ENCODE assay signal across 12 cellular contexts in the genomic region with DNA sequence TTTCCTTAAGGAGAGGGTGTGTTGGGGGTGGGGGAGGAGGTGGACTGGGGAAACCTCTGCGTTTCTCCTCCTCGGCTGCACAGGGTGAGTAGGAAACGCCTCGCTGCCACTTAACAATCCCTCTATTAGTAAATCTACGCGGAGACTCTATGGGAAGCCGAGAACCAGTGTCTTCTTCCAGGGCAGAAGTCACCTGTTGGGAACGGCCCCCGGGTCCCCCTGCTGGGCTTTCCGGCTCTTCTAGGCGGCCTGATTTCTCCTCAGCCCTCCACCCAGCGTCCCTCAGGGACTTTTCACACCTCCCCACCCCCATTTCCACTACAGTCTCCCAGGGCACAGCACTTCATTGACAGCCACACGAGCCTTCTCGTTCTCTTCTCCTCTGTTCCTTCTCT. TPM values are rescaled to one million over a fixed set of nuclear protein-coding genes. Genes with fewer than 3 reads are reported as not detected.
DNase-seq lines count a peak whose midpoint lies in the region; ATAC-seq and TF ChIP-seq lines count a peak whose summit lies in the region.
"Had no signal": no experiment of that assay in that cellular context is flagged by ENCODE, and none has a peak within 500 bp of the region (broad histone marks: within the 10 kb centered on the region; RNA-seq: fewer than 3 reads in every experiment).

No MANE protein-coding gene starts in this region.

- H3K9me3 Mint-ChIP-seq in endodermal cell = no peaks in the 10 kb centered on the region

- ATAC-seq in GM21526 (IDR thresholded peaks at IDR 0.05; ENCODE audit: low FRiP score, unreplicated experiment) (no peak), GM19035 (IDR thresholded peaks at IDR 0.05; ENCODE audit: unreplicated experiment) (no peak)
- ATAC-seq: activated CD4-positive, alpha-beta T cell treated with anti-CD3 and anti-CD28 coated beads for 36 hours had no signal

- H3K27me3 ChIP-seq in endodermal cell (ENCODE audit: control insufficient read depth, insufficient read depth, low read length, poor library complexity, severe bottlenecking) (peaks cover 99% of the 10 kb centered on the region), suprapubic skin (peaks cover 99% of the 10 kb centered on the region)

- no peak overlapping the region for H3K27ac Mint-ChIP-seq in endodermal cell
- H3K27ac Mint-ChIP-seq: activated CD4-positive, alpha-beta T cell treated with anti-CD3 and anti-CD28 coated beads for 36 hours had no signal

- H3K9ac ChIP-seq in endodermal cell (ENCODE audit: extremely low read depth, low read length, poor library complexity, severe bottlenecking) = no peak overlapping the region
- H3K9ac ChIP-seq: BLaER1 treated with 17β-estradiol and CSF1 and Interleukin-3, amounts not matched to agents 10 nM and 100 nM had no signal

- peaks cover 9% of the 10 kb centered on the region for H3K4me1 ChIP-seq in endodermal cell (ENCODE audit: control insufficient read depth, insufficient read depth, low read length)
- peaks cover 61% of the 10 kb centered on the region for H3K4me1 ChIP-seq in suprapubic skin

- H3K4me3 Mint-ChIP-seq in endodermal cell = peak overlapping the region; percentile 46

- TF ChIP-seq CTCF in endodermal cell (conservative IDR thresholded peaks at IDR 0.05) = peak; percentile 59
- no peak for TF ChIP-seq CTCF in suprapubic skin (IDR thresholded peaks at IDR 0.05)

- H3K36me3 ChIP-seq in endodermal cell (ENCODE audit: control insufficient read depth, insufficient read depth, low read length) (no peaks in the 10 kb centered on the region), suprapubic skin (no peaks in the 10 kb centered on the region)
- H3K36me3 ChIP-seq: BLaER1 treated with 17β-estradiol and CSF1 and Interleukin-3, amounts not matched to agents 10 nM and 100 nM had no signal

- H3K4me3 ChIP-seq in endodermal cell (ENCODE audit: low read length) = peak overlapping the region; percentile 71
- H3K4me3 ChIP-seq in suprapubic skin = peak overlapping the region; percentile 25
- H3K4me3 ChIP-seq: PC-9 had no signal

- 0% methylated on average over 4 to 14 of the region's 14 CpGs for WGBS in endodermal cell (ENCODE audit: insufficient coverage in 1 of 2, insufficient read length in 1 of 2), 2 experiments
- 16% methylated on average over 14 of the region's 14 CpGs for WGBS in suprapubic skin

- TF ChIP-seq EP300 in suprapubic skin (IDR thresholded peaks at IDR 0.05) = no peak

- H3K9me3 ChIP-seq in endodermal cell (ENCODE audit: control insufficient read depth, low read length) = no peaks in the 10 kb centered on the region
- H3K9me3 ChIP-seq in suprapubic skin = no peaks in the 10 kb centered on the region

- H3K27me3 Mint-ChIP-seq in endodermal cell (ENCODE audit: insufficient read depth) = peaks cover 96% of the 10 kb centered on the region

- TF ChIP-seq POLR2A in suprapubic skin (IDR thresholded peaks at IDR 0.05) = no peak

- DNase-seq in activated T-cell treated with anti-CD3 and anti-CD28 coated beads, Interleukin-2, amount 50 U/mL, for 1 hour = peak; percentile 22
- no peak for DNase-seq in activated T-cell treated with anti-CD3 and anti-CD28 coated beads for 4 hours
- peak; percentile 11 for DNase-seq in NCI-H460 (ENCODE audit: extremely low read depth, low read depth)
- DNase-seq in endodermal cell = peak; percentile 89
- DNase-seq in suprapubic skin (ENCODE audit: low spot score in 2 of 2) = no peak
- DNase-seq in OCI-M2 (lab: John Stamatoyannopoulos, UW; ENCODE audit: unreplicated experiment) = no peak
- DNase-seq: activated CD4-positive, alpha-beta T cell treated with anti-CD3 and anti-CD28 coated beads for 36 hours; central memory CD4-positive, alpha-beta T cell; PC-9 had no signal

- H3K27ac ChIP-seq in endodermal cell (ENCODE audit: low read depth, low read length) (no peak overlapping the region), suprapubic skin (no peak overlapping the region)
- H3K27ac ChIP-seq: BLaER1 treated with 17β-estradiol and CSF1 and Interleukin-3, amounts not matched to agents 10 nM and 100 nM; PC-9 had no signal

- H3K36me3 Mint-ChIP-seq in endodermal cell (ENCODE audit: low read depth) = no peaks in the 10 kb centered on the region

- peaks cover 47% of the 10 kb centered on the region for H3K4me1 Mint-ChIP-seq in endodermal cell

RNA-seq across cellular contexts. Expression of a gene that starts 2.1 kb away (rescaled TPM):
- not detected in 2 replicates for total RNA-seq in NCI-H460 (2014; rRNA removed; shearing (Covaris generic))
- not detected in 2 replicates for polyA plus RNA-seq in NCI-H460 (2014; cell fraction: nucleus; rRNA removed)
- not detected for total RNA-seq in endodermal cell
- 2.8 TPM for polyA plus RNA-seq in endodermal cell (2013, experiment 1 of 2)
- 1.6 TPM for polyA plus RNA-seq in endodermal cell (2013, experiment 2 of 2)
- 1 to 10 TPM in 1 of 4 donors, under 1 TPM in 3; 0.23 to 1.8 (median 0.44) TPM for total RNA-seq in suprapubic skin
- total RNA-seq: activated CD4-positive, alpha-beta T cell treated with anti-CD3 and anti-CD28 coated beads for 36 hours; PC-9 had no signal

Comparison
In these comparisons a context has a peak if more than half of its experiments do, and no peak if none do; other contexts are left out.
1. DNase-seq: peak in activated T-cell treated with anti-CD3 and anti-CD28 coated beads, Interleukin-2, amount 50 U/mL, for 1 hour (single experiment), NCI-H460 (single experiment) and endodermal cell (single experiment); none in activated T-cell treated with anti-CD3 and anti-CD28 coated beads for 4 hours (single experiment), suprapubic skin (0 of 2) and OCI-M2 (single experiment).